ENCODE assay signal across 18 cellular contexts in genomic region chr10:86293323-86293840, GRCh38.
"Had no signal": no experiment of that assay in that cellular context is flagged by ENCODE, and none has a peak within 500 bp of the region (broad histone marks: within the 10 kb centered on the region; RNA-seq: fewer than 3 reads in every experiment).

No MANE protein-coding gene starts in this region.

- H3K4me1 ChIP-seq: heart left ventricle, tibial artery had no signal

- H3K4me3 Mint-ChIP-seq: activated naive CD8-positive, alpha-beta T cell treated with anti-CD3 and anti-CD28 coated beads for 36 hours; activated T-cell treated with anti-CD3 and anti-CD28 coated beads, Interleukin-2, amount 50 U/mL, for 4 hours; central memory CD8-positive, alpha-beta T cell; dendritic cell treated with granulocyte-macrophage colony-stimulating factor and Interleukin-4, amounts not matched to agents 40 ng/mL and 50 ng/mL, for 4 days; memory B cell; naive thymus-derived CD8-positive, alpha-beta T cell; stimulated activated memory B cell treated with anti-CD40 and anti-IgM and Interleukin-4, amounts not matched to agents 10 μg/mL and 1 μg/mL and 100 μg/mL, for 72 hours had no signal

- H3K27ac Mint-ChIP-seq: activated naive CD8-positive, alpha-beta T cell treated with anti-CD3 and anti-CD28 coated beads for 36 hours; dendritic cell treated with granulocyte-macrophage colony-stimulating factor and Interleukin-4, amounts not matched to agents 40 ng/mL and 50 ng/mL, for 4 days; memory B cell; stimulated activated memory B cell treated with anti-CD40 and anti-IgM and Interleukin-4, amounts not matched to agents 10 μg/mL and 1 μg/mL and 100 μg/mL, for 72 hours had no signal

- H3K36me3 Mint-ChIP-seq: activated naive CD8-positive, alpha-beta T cell treated with anti-CD3 and anti-CD28 coated beads for 36 hours; memory B cell; naive thymus-derived CD8-positive, alpha-beta T cell; stimulated activated memory B cell treated with anti-CD40 and anti-IgM and Interleukin-4, amounts not matched to agents 10 μg/mL and 1 μg/mL and 100 μg/mL, for 72 hours had no signal

- H3K4me1 Mint-ChIP-seq: activated naive CD8-positive, alpha-beta T cell treated with anti-CD3 and anti-CD28 coated beads for 36 hours; central memory CD8-positive, alpha-beta T cell; stimulated activated memory B cell treated with anti-CD40 and anti-IgM and Interleukin-4, amounts not matched to agents 10 μg/mL and 1 μg/mL and 100 μg/mL, for 72 hours had no signal

- H3K4me3 ChIP-seq: heart left ventricle, tibial artery had no signal

- DNase-seq: activated CD4-positive, alpha-beta T cell treated with anti-CD3 and anti-CD28 coated beads, Interleukin-2, amount 50 U/mL, for 1 hour; activated naive CD8-positive, alpha-beta T cell treated with anti-CD3 and anti-CD28 coated beads for 36 hours; activated T-cell treated with anti-CD3 and anti-CD28 coated beads, Interleukin-2, amount 50 U/mL, for 4 hours; brain microvascular endothelial cell; effector memory CD4-positive, alpha-beta T cell; naive thymus-derived CD8-positive, alpha-beta T cell; retina; stimulated activated CD4-positive, alpha-beta T cell treated with anti-CD3 and anti-CD28 coated beads, Interleukin-2, amount 100 ng/mL, for 48 hours; SW 1271 had no signal

- ATAC-seq: activated CD4-positive, CD25-positive, alpha-beta regulatory T cell treated with anti-CD3 and anti-CD28 coated beads, Interleukin-2, amount 50 U/mL, for 24 hours; activated T-cell treated with anti-CD3 and anti-CD28 coated beads, Interleukin-2, amount 50 U/mL, for 4 hours; left lobe of liver; naive thymus-derived CD8-positive, alpha-beta T cell had no signal

- H3K27me3 ChIP-seq: brain microvascular endothelial cell, tibial artery had no signal

- H3K9me3 Mint-ChIP-seq: activated naive CD8-positive, alpha-beta T cell treated with anti-CD3 and anti-CD28 coated beads for 36 hours; activated T-cell treated with anti-CD3 and anti-CD28 coated beads, Interleukin-2, amount 50 U/mL, for 4 hours; central memory CD8-positive, alpha-beta T cell; dendritic cell treated with granulocyte-macrophage colony-stimulating factor and Interleukin-4, amounts not matched to agents 40 ng/mL and 50 ng/mL, for 4 days; memory B cell; naive thymus-derived CD8-positive, alpha-beta T cell; stimulated activated memory B cell treated with anti-CD40 and anti-IgM and Interleukin-4, amounts not matched to agents 10 μg/mL and 1 μg/mL and 100 μg/mL, for 72 hours had no signal

- H3K27ac ChIP-seq: brain microvascular endothelial cell, epithelial cell of prostate, heart left ventricle, tibial artery had no signal

- H3K36me3 ChIP-seq: brain microvascular endothelial cell, heart left ventricle, tibial artery had no signal

- H3K9me3 ChIP-seq: heart left ventricle, tibial artery had no signal

- H3K27me3 Mint-ChIP-seq: activated naive CD8-positive, alpha-beta T cell treated with anti-CD3 and anti-CD28 coated beads for 36 hours had no signal
